Comparison of ENCODE assay signal across 8 cellular contexts in the genomic region with DNA sequence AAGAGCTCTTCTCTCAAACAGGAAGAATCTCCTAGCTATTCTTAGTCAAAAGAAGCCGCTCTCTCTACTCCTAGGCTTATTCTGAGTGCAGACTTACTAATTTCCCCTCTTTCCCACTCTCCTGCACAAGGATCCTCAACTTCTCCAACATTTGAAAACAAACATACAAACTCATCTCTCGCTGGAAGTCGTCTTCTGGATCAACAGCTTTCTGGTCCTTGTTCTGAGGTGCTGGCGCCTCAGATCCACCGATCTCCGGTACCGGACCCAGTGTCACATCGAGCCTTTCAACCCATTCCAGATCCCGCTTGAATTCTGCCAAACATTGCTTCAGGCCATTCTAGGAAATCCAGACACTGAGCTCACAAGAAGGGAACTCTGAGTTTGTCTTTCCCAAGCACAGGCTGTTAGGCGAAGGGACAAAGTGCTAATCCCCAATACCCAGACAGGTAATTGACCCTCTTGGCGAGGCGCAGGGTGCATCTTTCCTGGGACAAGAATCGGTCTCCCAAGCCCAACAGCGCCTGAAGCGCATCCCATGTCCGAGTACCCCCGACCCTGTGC. TPM values are rescaled to one million over a fixed set of nuclear protein-coding genes. Genes with fewer than 3 reads are reported as not detected.
DNase-seq lines count a peak whose midpoint lies in the region; ATAC-seq and TF ChIP-seq lines count a peak whose summit lies in the region.

No MANE protein-coding gene starts in this region.

- CTCF ChIA-PET in HEK293 (lab: Yijun Ruan, JAX): interaction anchor here (0.5 to 2.1 kb wide), 6 partner anchors 34 to 816 kb away, joined by 3 to 6 read pairs (median 4); no protein-coding TSS in a partner anchor

- peak overlapping the region; percentile 100 for H3K4me3 ChIP-seq in ACC112 (ENCODE audit: low read depth, low read length)
- peak overlapping the region; percentile 89 for H3K4me3 ChIP-seq in HEK293 (ENCODE audit: low read depth, low read length)
- H3K4me3 ChIP-seq in thyroid gland (replicated peaks in 1 of 3): peak overlapping the region; percentile 64 to 97 (median 72)

- H3K27me3 ChIP-seq in ACC112 (ENCODE audit: insufficient read depth, low read length) (no peaks in the 10 kb centered on the region), thyroid gland (no peaks in the 10 kb centered on the region)

- TF ChIP-seq CTCF in HEK293 (tag by site-specific recombination; IDR thresholded peaks at IDR 0.05) (no peak), thyroid gland (IDR thresholded peaks at IDR 0.05) (no peak)

- H3K27ac ChIP-seq in ACC112 (ENCODE audit: low read depth, low read length): no peak overlapping the region; the same call in 1 of the 2 replicates
- peak overlapping the region; percentile 51; the same call in 1 of the 2 replicates for H3K27ac ChIP-seq in HEK293 (ENCODE audit: extremely low read depth, low read depth, low read length)
- H3K27ac ChIP-seq in thyroid gland: no peak overlapping the region

- WGBS in thyroid gland, 2 donors: 21 to 23% methylated on average over 12 to 17 of the region's 17 CpGs

- H3K36me3 Mint-ChIP-seq in activated naive CD8-positive, alpha-beta T cell treated with anti-CD3 and anti-CD28 coated beads for 36 hours: peaks cover 40% of the 10 kb centered on the region

- DNase-seq in activated naive CD8-positive, alpha-beta T cell treated with anti-CD3 and anti-CD28 coated beads for 36 hours: no peak
- DNase-seq in left colon: no peak
- peak in 1 of 2 donors; percentile 1 for DNase-seq in thyroid gland
- no peak for DNase-seq in dedifferentiated amniotic fluid mesenchymal stem cell (ENCODE audit: extremely low spot score)

- peak overlapping the region; percentile 90 for H3K4me3 Mint-ChIP-seq in activated naive CD8-positive, alpha-beta T cell treated with anti-CD3 and anti-CD28 coated beads for 36 hours

- TF ChIP-seq POLR2A in thyroid gland (IDR thresholded peaks at IDR 0.05): no peak

- H2AFZ ChIP-seq in ACC112 (ENCODE audit: low read length, unreplicated experiment): peak overlapping the region; percentile 96

- H3K9me3 ChIP-seq in HEK293 (ENCODE audit: control insufficient read depth, insufficient read depth, low read depth, low read length): no peaks in the 10 kb centered on the region
- no peaks in the 10 kb centered on the region for H3K9me3 ChIP-seq in thyroid gland

- H3K36me3 ChIP-seq in ACC112 (ENCODE audit: insufficient read depth, low read length) (peaks cover 21% of the 10 kb centered on the region), HEK293 (ENCODE audit: control insufficient read depth in 2 of 2, insufficient read depth in 1 of 2, low read length in 2 of 2) (peaks cover 0 to 45% of the 10 kb centered on the region in 2 experiments; a peak in 1 of 3 replicates), thyroid gland (peaks cover 26 to 33% of the 10 kb centered on the region in 2 donors)

- peaks cover 2% of the 10 kb centered on the region for H3K9me3 Mint-ChIP-seq in activated naive CD8-positive, alpha-beta T cell treated with anti-CD3 and anti-CD28 coated beads for 36 hours

- POLR2A ChIA-PET in HEK293 (lab: Yijun Ruan, JAX): interaction anchor here (0.6 to 2.0 kb wide), 5 partner anchors 27 to 1550 kb away, joined by 3 to 8 read pairs (median 3); no protein-coding TSS in a partner anchor

- peaks cover 15% of the 10 kb centered on the region for H3K27me3 Mint-ChIP-seq in activated naive CD8-positive, alpha-beta T cell treated with anti-CD3 and anti-CD28 coated beads for 36 hours

- peak; percentile 12 for ATAC-seq in left colon
- ATAC-seq in GM21515 (IDR thresholded peaks at IDR 0.05; ENCODE audit: unreplicated experiment): no peak
- ATAC-seq in HG03045 (IDR thresholded peaks at IDR 0.05; ENCODE audit: unreplicated experiment): no peak

- peaks cover 30% of the 10 kb centered on the region for H3K4me1 Mint-ChIP-seq in activated naive CD8-positive, alpha-beta T cell treated with anti-CD3 and anti-CD28 coated beads for 36 hours

- peaks cover 14% of the 10 kb centered on the region for H3K4me1 ChIP-seq in ACC112 (ENCODE audit: control insufficient read depth, insufficient read depth, low read length, unreplicated experiment)
- no peaks in the 10 kb centered on the region for H3K4me1 ChIP-seq in HEK293 (ENCODE audit: control insufficient read depth, insufficient read depth, low read length)
- peaks cover 9 to 12% of the 10 kb centered on the region in 2 donors for H3K4me1 ChIP-seq in thyroid gland

- peak overlapping the region; percentile 96 for H3K27ac Mint-ChIP-seq in activated naive CD8-positive, alpha-beta T cell treated with anti-CD3 and anti-CD28 coated beads for 36 hours

- H3K79me2 ChIP-seq in ACC112 (ENCODE audit: control insufficient read depth, insufficient read depth, low read length, unreplicated experiment): peaks cover 29% of the 10 kb centered on the region

- intact Hi-C loops in left colon (cut with DNase I, micrococcal nuclease): no loop called here
- intact Hi-C loops in thyroid gland (cut with DNase I): no loop called here

TF ChIP-seq in HEK293, 187 proteins besides CTCF, POLR2A, EP300 and RAD21:
- no peak for TF ChIP-seq ZFP69B (tag by site-specific recombination; IDR thresholded peaks at IDR 0.05)
- TF ChIP-seq ZBTB17 (tag by site-specific recombination; IDR thresholded peaks at IDR 0.05): peak; percentile 65
- TF ChIP-seq, protein P1, sequence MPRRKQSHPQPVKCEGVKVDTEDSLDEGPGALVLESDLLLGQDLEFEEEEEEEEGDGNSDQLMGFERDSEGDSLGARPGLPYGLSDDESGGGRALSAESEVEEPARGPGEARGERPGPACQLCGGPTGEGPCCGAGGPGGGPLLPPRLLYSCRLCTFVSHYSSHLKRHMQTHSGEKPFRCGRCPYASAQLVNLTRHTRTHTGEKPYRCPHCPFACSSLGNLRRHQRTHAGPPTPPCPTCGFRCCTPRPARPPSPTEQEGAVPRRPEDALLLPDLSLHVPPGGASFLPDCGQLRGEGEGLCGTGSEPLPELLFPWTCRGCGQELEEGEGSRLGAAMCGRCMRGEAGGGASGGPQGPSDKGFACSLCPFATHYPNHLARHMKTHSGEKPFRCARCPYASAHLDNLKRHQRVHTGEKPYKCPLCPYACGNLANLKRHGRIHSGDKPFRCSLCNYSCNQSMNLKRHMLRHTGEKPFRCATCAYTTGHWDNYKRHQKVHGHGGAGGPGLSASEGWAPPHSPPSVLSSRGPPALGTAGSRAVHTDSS (tag by site-specific recombination; IDR thresholded peaks at IDR 0.05): no peak
- no peak for TF ChIP-seq ZNF621 (tag by site-specific recombination; IDR thresholded peaks at IDR 0.05)
- no peak for TF ChIP-seq ZBTB11 (tag by site-specific recombination; conservative IDR thresholded peaks at IDR 0.05; ENCODE audit: low read depth)

RNA-seq across cellular contexts. Expression of gene EBNA1BP2, which starts 0.7 kb away (rescaled TPM):
- 100 to 1,000 TPM; 164 to 167 TPM for total RNA-seq in activated naive CD8-positive, alpha-beta T cell treated with anti-CD3 and anti-CD28 coated beads for 36 hours
- total RNA-seq in left colon: 10 to 100 TPM; 30.4 to 32.4 TPM
- total RNA-seq in thyroid gland: 10 to 100 TPM; 37.1 to 67.6 (median 53.2) TPM

RNA-seq across cellular contexts. Expression of gene CFAP57, which starts 0.7 kb away (rescaled TPM):
- total RNA-seq in activated naive CD8-positive, alpha-beta T cell treated with anti-CD3 and anti-CD28 coated beads for 36 hours: under 1 TPM; 0.32 to 0.35 TPM
- not detected for total RNA-seq in left colon
- total RNA-seq in thyroid gland: 1 to 10 TPM; 2.1 to 5.6 (median 4.1) TPM
